19 cellular contexts compared by ENCODE assay signal in the genomic region with DNA sequence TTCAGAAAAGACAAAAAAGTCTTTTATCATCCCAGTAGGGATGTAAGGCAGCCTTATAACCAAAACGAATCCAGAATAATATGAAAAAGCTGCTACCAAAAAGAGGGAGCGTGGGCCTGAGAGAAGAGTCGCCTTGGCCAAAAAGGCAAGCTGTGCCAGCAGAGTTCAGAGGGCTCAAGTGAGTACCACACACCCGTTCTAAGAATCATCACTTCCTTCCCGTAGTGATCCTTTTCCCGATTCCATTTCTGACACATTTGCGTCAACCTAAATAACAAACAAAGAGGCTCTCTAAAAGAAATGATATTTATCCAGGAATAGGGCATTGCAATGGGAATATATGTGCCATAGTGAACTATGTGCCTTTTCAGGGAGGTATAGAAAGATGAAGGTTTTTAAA.
"Had no signal": no experiment of that assay in that cellular context is flagged by ENCODE, and none has a peak within 500 bp of the region (broad histone marks: within the 10 kb centered on the region; RNA-seq: fewer than 3 reads in every experiment).

No MANE protein-coding gene starts in this region.

- H3K27ac Mint-ChIP-seq: activated CD4-positive, alpha-beta memory T cell treated with anti-CD3 and anti-CD28 coated beads for 36 hours; activated naive CD8-positive, alpha-beta T cell treated with anti-CD3 and anti-CD28 coated beads for 36 hours; effector memory CD8-positive, alpha-beta T cell; naive thymus-derived CD8-positive, alpha-beta T cell had no signal

- H3K27me3 Mint-ChIP-seq: activated naive CD8-positive, alpha-beta T cell treated with anti-CD3 and anti-CD28 coated beads for 36 hours had no signal

- DNase-seq: activated CD4-positive, alpha-beta memory T cell treated with anti-CD3 and anti-CD28 coated beads for 36 hours; activated CD4-positive, alpha-beta T cell treated with anti-CD3 and anti-CD28 coated beads for 48 hours; activated naive CD4-positive, alpha-beta T cell treated with Interleukin-2 at 50 U/mL for 16 hours; activated naive CD8-positive, alpha-beta T cell treated with anti-CD3 and anti-CD28 coated beads for 36 hours; activated T-cell treated with anti-CD3 and anti-CD28 coated beads, Interleukin-2, amount 50 U/mL, for 48 hours; central memory CD4-positive, alpha-beta T cell; effector memory CD8-positive, alpha-beta T cell; heart left ventricle; kidney; lower lobe of right lung; naive thymus-derived CD8-positive, alpha-beta T cell; pancreas; small intestine; stimulated activated CD4-positive, alpha-beta T cell treated with anti-CD3 and anti-CD28 coated beads, Interleukin-2, amount 100 ng/mL, for 48 hours; stimulated activated CD8-positive, alpha-beta memory T cell treated with anti-CD3 and anti-CD28 coated beads, Interleukin-4, amount 100 ng/mL, for 48 hours; stimulated activated naive CD4-positive, alpha-beta T cell; T-helper 1 cell had no signal

- H3K36me3 Mint-ChIP-seq: naive thymus-derived CD8-positive, alpha-beta T cell had no signal

- ATAC-seq: effector memory CD8-positive, alpha-beta T cell; heart left ventricle; lower lobe of right lung; naive thymus-derived CD8-positive, alpha-beta T cell; pancreas; sciatic nerve had no signal

- H3K4me3 Mint-ChIP-seq: activated CD4-positive, alpha-beta memory T cell treated with anti-CD3 and anti-CD28 coated beads for 36 hours; activated naive CD8-positive, alpha-beta T cell treated with anti-CD3 and anti-CD28 coated beads for 36 hours; effector memory CD8-positive, alpha-beta T cell; naive thymus-derived CD8-positive, alpha-beta T cell had no signal

- H3K9me3 Mint-ChIP-seq: activated CD4-positive, alpha-beta memory T cell treated with anti-CD3 and anti-CD28 coated beads for 36 hours; activated naive CD8-positive, alpha-beta T cell treated with anti-CD3 and anti-CD28 coated beads for 36 hours; effector memory CD8-positive, alpha-beta T cell; naive thymus-derived CD8-positive, alpha-beta T cell had no signal

- H3K27ac ChIP-seq: lower lobe of right lung, neutrophil had no signal
